ENCODE assay signal across 8 cellular contexts in the genomic region with DNA sequence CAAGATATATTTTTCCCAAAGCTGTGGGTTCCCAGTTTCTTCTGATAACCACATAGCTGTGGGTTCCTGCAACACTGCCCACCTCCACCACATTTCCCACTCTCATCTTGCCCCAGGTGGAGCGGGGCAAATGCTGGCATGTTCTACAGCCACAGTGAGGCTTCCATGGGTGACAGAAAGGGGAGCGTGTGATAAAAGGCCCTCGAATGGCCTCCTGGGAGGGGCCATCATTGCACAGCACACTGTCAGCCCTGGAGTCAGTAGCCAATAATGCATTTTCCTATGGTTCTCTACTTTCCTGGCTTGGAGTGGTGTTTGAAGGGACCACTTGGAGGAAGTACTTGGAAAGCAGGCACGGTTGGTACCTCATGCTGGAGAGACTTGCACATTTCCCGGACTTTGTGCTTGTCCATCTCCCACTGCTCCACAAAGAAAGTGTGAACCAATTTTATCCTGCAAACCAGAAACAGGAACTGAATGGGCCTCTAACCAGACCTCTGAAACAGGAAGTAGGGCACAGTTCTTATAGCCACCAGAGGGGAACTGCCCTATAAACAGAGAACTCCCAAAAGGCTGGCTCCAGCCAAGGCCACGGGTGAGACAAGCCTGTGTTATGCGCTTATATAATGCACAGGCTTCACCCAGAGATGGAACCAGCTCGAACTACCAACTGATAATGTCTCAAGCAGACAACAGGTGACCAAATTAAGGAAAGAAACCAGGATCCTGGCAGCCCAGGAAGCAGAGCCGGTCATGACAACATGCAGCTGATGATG. TPM values are rescaled to one million over a fixed set of nuclear protein-coding genes. Genes with fewer than 3 reads are reported as not detected.
DNase-seq lines count a peak whose midpoint lies in the region; ATAC-seq and TF ChIP-seq lines count a peak whose summit lies in the region.

No MANE protein-coding gene starts in this region.

- no peaks in the 10 kb centered on the region for H3K27me3 Mint-ChIP-seq in activated CD4-positive, alpha-beta T cell treated with anti-CD3 and anti-CD28 coated beads for 36 hours

- H3K4me3 Mint-ChIP-seq in activated CD4-positive, alpha-beta T cell treated with anti-CD3 and anti-CD28 coated beads for 36 hours, result peak overlapping the region; percentile 27

- H3K9me3 Mint-ChIP-seq in activated CD4-positive, alpha-beta T cell treated with anti-CD3 and anti-CD28 coated beads for 36 hours (ENCODE audit: low read depth), result no peaks in the 10 kb centered on the region

- H3K27ac Mint-ChIP-seq in activated CD4-positive, alpha-beta T cell treated with anti-CD3 and anti-CD28 coated beads for 36 hours, result peak overlapping the region; percentile 55

- intact Hi-C loops in activated CD4-positive, alpha-beta T cell treated with anti-CD3 and anti-CD28 coated beads for 36 hours (cut with DNase I, micrococcal nuclease), result loop anchor here in 1 of 2 experiments (2.0 kb wide), 2 partner anchors 19 to 31 kb away; no protein-coding TSS in a partner anchor

- no peak for ATAC-seq in activated CD4-positive, alpha-beta T cell treated with anti-CD3 and anti-CD28 coated beads for 36 hours
- ATAC-seq in HG02981 (IDR thresholded peaks at IDR 0.05; ENCODE audit: unreplicated experiment), result peak; percentile 83
- ATAC-seq in SK-N-SH treated with all-trans-retinoic acid at 6 μM for 48 hours, result no peak

- peaks cover 14% of the 10 kb centered on the region for H3K36me3 Mint-ChIP-seq in activated CD4-positive, alpha-beta T cell treated with anti-CD3 and anti-CD28 coated beads for 36 hours (ENCODE audit: low read depth)

- peaks cover 60% of the 10 kb centered on the region for H3K4me1 Mint-ChIP-seq in activated CD4-positive, alpha-beta T cell treated with anti-CD3 and anti-CD28 coated beads for 36 hours

- CTCF ChIA-PET in activated CD4-positive, alpha-beta T cell treated with anti-CD3 and anti-CD28 coated beads for 36 hours (lab: Charles Lee), result interaction anchor here (1.6 to 10.4 kb wide), 4 partner anchors 9 to 140 kb away, joined by 3 to 263 read pairs (median 9); partner anchors contain the start of gene MAP3K5

- POLR2A ChIA-PET in activated CD4-positive, alpha-beta T cell treated with anti-CD3 and anti-CD28 coated beads for 36 hours (lab: Charles Lee), result no interaction called here

- DNase-seq in activated CD4-positive, alpha-beta T cell treated with anti-CD3 and anti-CD28 coated beads for 36 hours, result no peak
- no peak for DNase-seq in activated CD4-positive, alpha-beta T cell treated with anti-CD3 and anti-CD28 coated beads, Interleukin-2, amount 50 U/mL, for 48 hours
- DNase-seq in SKM-1 (lab: John Stamatoyannopoulos, UW; ENCODE audit: unreplicated experiment), result peak; percentile 93
- no peak for DNase-seq in hepatic stellate cell (ENCODE audit: low spot score)
- no peak for DNase-seq in NK-92 treated with Interleukin-12 subunit alpha and Interleukin-12 subunit beta, amount 100 ng/mL, for 24 hours (lab: John Stamatoyannopoulos, UW)

- no peaks in the 10 kb centered on the region for H3K27me3 ChIP-seq in layer of hippocampus (ENCODE audit: control insufficient read depth, insufficient read depth, low read length)

- H3K27ac ChIP-seq in layer of hippocampus (ENCODE audit: low read depth, low read length), result peak overlapping the region; percentile 12

TF ChIP-seq in SK-N-SH treated with all-trans-retinoic acid at 6 μM for 48 hours, 23 proteins besides CTCF, POLR2A, EP300 and RAD21:
- no peak for TF ChIP-seq ZNF8 (CRISPR knock-in tag; IDR thresholded peaks at IDR 0.05)
- no peak for TF ChIP-seq ESRRG (CRISPR knock-in tag; IDR thresholded peaks at IDR 0.05)
- TF ChIP-seq TOX (CRISPR knock-in tag; IDR thresholded peaks at IDR 0.05; ENCODE audit: borderline replicate concordance), result no peak
- TF ChIP-seq, protein P1, sequence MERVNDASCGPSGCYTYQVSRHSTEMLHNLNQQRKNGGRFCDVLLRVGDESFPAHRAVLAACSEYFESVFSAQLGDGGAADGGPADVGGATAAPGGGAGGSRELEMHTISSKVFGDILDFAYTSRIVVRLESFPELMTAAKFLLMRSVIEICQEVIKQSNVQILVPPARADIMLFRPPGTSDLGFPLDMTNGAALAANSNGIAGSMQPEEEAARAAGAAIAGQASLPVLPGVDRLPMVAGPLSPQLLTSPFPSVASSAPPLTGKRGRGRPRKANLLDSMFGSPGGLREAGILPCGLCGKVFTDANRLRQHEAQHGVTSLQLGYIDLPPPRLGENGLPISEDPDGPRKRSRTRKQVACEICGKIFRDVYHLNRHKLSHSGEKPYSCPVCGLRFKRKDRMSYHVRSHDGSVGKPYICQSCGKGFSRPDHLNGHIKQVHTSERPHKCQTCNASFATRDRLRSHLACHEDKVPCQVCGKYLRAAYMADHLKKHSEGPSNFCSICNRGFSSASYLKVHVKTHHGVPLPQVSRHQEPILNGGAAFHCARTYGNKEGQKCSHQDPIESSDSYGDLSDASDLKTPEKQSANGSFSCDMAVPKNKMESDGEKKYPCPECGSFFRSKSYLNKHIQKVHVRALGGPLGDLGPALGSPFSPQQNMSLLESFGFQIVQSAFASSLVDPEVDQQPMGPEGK (CRISPR knock-in tag; IDR thresholded peaks at IDR 0.05; ENCODE audit: borderline replicate concordance), result no peak

RNA-seq across cellular contexts. Expression of gene MAP3K5, which starts 8.6 kb away (rescaled TPM):
- total RNA-seq in activated CD4-positive, alpha-beta T cell treated with anti-CD3 and anti-CD28 coated beads for 36 hours, result 1 to 10 TPM; 6.7 to 7.3 TPM

RNA-seq across cellular contexts. Expression of gene PEX7, which starts 38.7 kb away (rescaled TPM):
- 1 to 10 TPM; 3.6 to 4.9 TPM for total RNA-seq in activated CD4-positive, alpha-beta T cell treated with anti-CD3 and anti-CD28 coated beads for 36 hours
